ENCODE assay signal across 16 cellular contexts in genomic region chr1:192683081-192683480, GRCh38. TPM values are rescaled to one million over a fixed set of nuclear protein-coding genes. Genes with fewer than 3 reads are reported as not detected.
A peak's percentile ranks its signal among the peaks of the same experiment; 100 is the strongest.
DNase-seq lines count a peak whose midpoint lies in the region; ATAC-seq, FAIRE-seq and TF ChIP-seq lines count a peak whose summit lies in the region.
"Not testable (repeated sequence)": the region's sequence is repeated elsewhere in the genome, so short reads cannot be mapped to it uniquely, and the experiment has no call there.
"Had no signal": no experiment of that assay in that cellular context is flagged by ENCODE, and none has a peak within 500 bp of the region (broad histone marks: within the 10 kb centered on the region; RNA-seq: fewer than 3 reads in every experiment).

No MANE protein-coding gene starts in this region.

- H3K79me2 ChIP-seq in K562 (ENCODE audit: control insufficient read depth, insufficient read depth, low read length); HepG2 (ENCODE audit: insufficient read depth, low read length): not testable (repeated sequence)

- not testable (repeated sequence) for TF ChIP-seq RAD21 in K562 (CRISPR knock-in tag; conservative IDR thresholded peaks at IDR 0.05 in 1 of 2, IDR thresholded peaks at IDR 0.05 in 1 of 2); HepG2 (CRISPR knock-in tag; IDR thresholded peaks at IDR 0.05)

- not testable (repeated sequence) for H3K9me3 ChIP-seq in HEK293 (ENCODE audit: control insufficient read depth, insufficient read depth, low read depth, low read length); K562 (replicated peaks; ENCODE audit: control insufficient read depth, insufficient read depth, low read depth, low read length); HepG2 (ENCODE audit: low read length); uterus

- TF ChIP-seq CTCF in HEK293 (tag by site-specific recombination; IDR thresholded peaks at IDR 0.05); K562 (IDR thresholded peaks at IDR 0.05 in 2 of 3, conservative IDR thresholded peaks at IDR 0.05 in 1 of 3; ENCODE audit: insufficient read depth in 2 of 3, low read depth in 1 of 3, low read length in 3 of 3); HepG2 (CRISPR knock-in tag; IDR thresholded peaks at IDR 0.05); uterus (IDR thresholded peaks at IDR 0.05): not testable (repeated sequence)

- TF ChIP-seq POLR2A in K562 (conservative IDR thresholded peaks at IDR 0.05); HepG2 (IDR thresholded peaks at IDR 0.05; ENCODE audit: insufficient read depth in 1 of 2, low read depth in 2 of 2, low read length in 2 of 2); uterus (IDR thresholded peaks at IDR 0.05): not testable (repeated sequence)

- CTCF ChIA-PET in HEK293 (lab: Yijun Ruan, JAX); K562 (lab: Yijun Ruan, JAX; ENCODE audit: low intra/inter-chr PET ratio); HepG2 (lab: Yijun Ruan, JAX; ENCODE audit: low intra/inter-chr PET ratio, low total read pairs): not testable (repeated sequence)

- DNase-seq in K562 (ENCODE audit: extremely low read depth in 1 of 4, low spot score in 3 of 4); HepG2 (ENCODE audit: low spot score); uterus: not testable (repeated sequence)

- ATAC-seq in K562, HepG2: not testable (repeated sequence)

- H4K20me1 ChIP-seq in K562 (replicated peaks; ENCODE audit: control insufficient read depth, insufficient read depth, low read length); HepG2 (ENCODE audit: insufficient read depth, low read length): not testable (repeated sequence)

- H3K9ac ChIP-seq in K562 (ENCODE audit: insufficient read depth in 1 of 2, low read depth in 2 of 2, low read length in 2 of 2); HepG2 (ENCODE audit: insufficient read depth, low read depth, low read length): not testable (repeated sequence)

- H2AFZ ChIP-seq in K562 (ENCODE audit: low read depth, low read length); HepG2 (ENCODE audit: low read length): not testable (repeated sequence)

- not testable (repeated sequence) for TF ChIP-seq EP300 in K562 (IDR thresholded peaks at IDR 0.05; ENCODE audit: low read length); HepG2 (IDR thresholded peaks at IDR 0.05; ENCODE audit: low read depth in 2 of 2, low read length in 2 of 2); HepG2 (CRISPR knock-in tag; IDR thresholded peaks at IDR 0.05; ENCODE audit: borderline replicate concordance)

- H3K4me2 ChIP-seq in K562 (ENCODE audit: insufficient read depth, low read length); HepG2 (ENCODE audit: low read depth, low read length): not testable (repeated sequence)

- not testable (repeated sequence) for FAIRE-seq in K562 (lab: Jason Lieb, UNC); HepG2 (lab: Jason Lieb, UNC)

- in situ Hi-C loops in K562 (cut with MboI); HepG2 (cut with HindIII; ENCODE audit: extremely low pct_ligation_motif_present, low pct_unique_long_range_greater_than_20kb): not testable (repeated sequence)

- 0% methylated on average over 4 of the region's 4 CpGs for WGBS in K562 (ENCODE audit: insufficient coverage, low coverage, missing lambda C conversion rate)
- WGBS in HepG2 (ENCODE audit: low lambda C conversion rate): 98% methylated on average over 4 of the region's 4 CpGs

- intact Hi-C loops in K562 (cut with micrococcal nuclease); HepG2 (cut with micrococcal nuclease; ENCODE audit: unreplicated experiment); uterus (cut with DNase I; ENCODE audit: low total_unique reads): not testable (repeated sequence)

- not testable (repeated sequence) for H3K36me3 ChIP-seq in HEK293 (ENCODE audit: control insufficient read depth in 2 of 2, insufficient read depth in 1 of 2, low read length in 2 of 2); K562 (ENCODE audit: control insufficient read depth, insufficient read depth, low read length); HepG2 (replicated peaks in 1 of 2; ENCODE audit: control insufficient read depth in 1 of 2, insufficient read depth in 2 of 2, low read length in 2 of 2); uterus

- BruUV-seq in K562 (replicated peaks; lab: Mats Ljungman, UMichigan); HepG2 (replicated peaks; lab: Mats Ljungman, UMichigan): not testable (repeated sequence)

- H3K4me3 ChIP-seq in HEK293 (ENCODE audit: low read depth, low read length); K562; HepG2 (replicated peaks in 1 of 3; ENCODE audit: insufficient read depth in 1 of 3, low read depth in 2 of 3, low read length in 3 of 3); uterus: not testable (repeated sequence)

- H3K4me1 ChIP-seq in HEK293 (ENCODE audit: control insufficient read depth, insufficient read depth, low read length); K562 (replicated peaks in 1 of 2; ENCODE audit: control insufficient read depth in 2 of 2, insufficient read depth in 2 of 2, low read length in 2 of 2); uterus: not testable (repeated sequence)
- H3K4me1 ChIP-seq in HepG2 (ENCODE audit: insufficient read depth, low read length): peaks cover 16% of the 10 kb centered on the region

- H3K9me1 ChIP-seq in K562 (ENCODE audit: control insufficient read depth, insufficient read depth, low read length): not testable (repeated sequence)

- H3K27ac ChIP-seq in HEK293 (ENCODE audit: extremely low read depth, low read depth, low read length); K562 (ENCODE audit: extremely low read depth, low read depth, low read length); HepG2 (ENCODE audit: extremely low read length, insufficient read depth, low read length): not testable (repeated sequence)
- H3K27ac ChIP-seq in uterus: peak overlapping the region; percentile 31 to 65

- POLR2A ChIA-PET in HEK293 (lab: Yijun Ruan, JAX); K562 (lab: Yijun Ruan, JAX); HepG2 (lab: Yijun Ruan, JAX): not testable (repeated sequence)

- H3K27me3 ChIP-seq in K562 (ENCODE audit: control insufficient read depth in 2 of 2, insufficient read depth in 2 of 2, low read length in 2 of 2); HepG2 (ENCODE audit: control insufficient read depth in 1 of 2, insufficient read depth in 2 of 2, low read length in 2 of 2); uterus: not testable (repeated sequence)

TF ChIP-seq in HepG2, 621 proteins besides CTCF, POLR2A, EP300 and RAD21 (continues in another document):
- 0 out of 2 replicates have a peak, but pooled peaks have one; percentile 22 for TF ChIP-seq ZMYM3 (CRISPR knock-in tag; IDR thresholded peaks at IDR 0.05)

RNA-seq across cellular contexts. Expression of gene RGS13, which starts 47.1 kb away (rescaled TPM):
- total RNA-seq in K562 (2011; cell fraction: chromatin; rRNA removed; ENCODE audit: low replicate concordance): not detected in 2 replicates
- not detected in 2 replicates for total RNA-seq in K562 (2011; cell fraction: nucleolus; rRNA removed)
- total RNA-seq in K562 (2011; cell fraction: nucleoplasm; rRNA removed): not detected in 2 replicates
- total RNA-seq in K562 (2014; rRNA removed) (not detected in 2 replicates), K562 (2014; rRNA removed; fragmentation: Illumina TruSeq; extraction: Trizol) (not detected in 2 replicates), K562 (2015; rRNA removed; fragmentation: Illumina TruSeq; extraction: Trizol) (not detected in 2 replicates), K562 (2021) (not detected in 2 replicates), HepG2 (2016; rRNA removed; fragmentation: Illumina TruSeq; extraction: Trizol) (not detected in 2 replicates), uterus (under 1 TPM in 2 of 4 donors, not detected in 2; 0.37 to 0.51 TPM)
- polyA plus RNA-seq in K562 (2011; rRNA removed) (not detected in 2 replicates), K562 (2014; fragmentation: Illumina TruSeq; extraction: Trizol) (not detected in 2 replicates), K562 (2014; fragmentation: Nextera tagmentation; extraction: Ambion mirVana) (not detected), K562 (2014; rRNA removed) (not detected in 2 replicates), HepG2 (2011; rRNA removed) (not detected in 2 replicates)
- not detected in 2 replicates for polyA plus RNA-seq in K562 (2011; cell fraction: cytosol; rRNA removed)
- polyA plus RNA-seq in K562 (2011; cell fraction: nucleus; rRNA removed): not detected in 2 replicates
- polyA plus RNA-seq in K562 (2012): not detected in 2 replicates
- not detected in 2 replicates for polyA minus RNA-seq in K562 (2011; rRNA and poly(A)+ RNA removed)
- polyA minus RNA-seq in K562 (2011; cell fraction: cytosol; rRNA and poly(A)+ RNA removed): not detected in 2 replicates
- not detected in 2 replicates for polyA minus RNA-seq in K562 (2011; cell fraction: nucleus; rRNA and poly(A)+ RNA removed)
- total RNA-seq in HepG2 (2016; cell fraction: cytosol; rRNA removed; fragmentation: Illumina TruSeq; extraction: Trizol; ENCODE audit: low read depth): not detected in 2 replicates
- total RNA-seq in HepG2 (2016; cell fraction: insoluble cytoplasmic fraction; rRNA removed; fragmentation: Illumina TruSeq; extraction: Trizol): not detected in 2 replicates
- total RNA-seq in HepG2 (2016; cell fraction: membrane; rRNA removed; fragmentation: Illumina TruSeq; extraction: Trizol): not detected in 2 replicates
- total RNA-seq in HepG2 (2016; cell fraction: nucleus; rRNA removed; fragmentation: Illumina TruSeq; extraction: Trizol): not detected in 2 replicates
- not detected in 2 replicates for polyA plus RNA-seq in HepG2 (2011; cell fraction: cytosol; rRNA removed)
- not detected in 2 replicates for polyA plus RNA-seq in HepG2 (2011; cell fraction: nucleus; rRNA removed)
- not detected in 2 replicates for polyA plus RNA-seq in HepG2 (2012)
- not detected in 2 replicates for polyA plus RNA-seq in HepG2 (2016; cell fraction: cytosol; fragmentation: Illumina TruSeq; extraction: Trizol; ENCODE audit: low read depth)
- not detected in 2 replicates for polyA plus RNA-seq in HepG2 (2016; cell fraction: insoluble cytoplasmic fraction; fragmentation: Illumina TruSeq; extraction: Trizol; ENCODE audit: low read depth)
- polyA plus RNA-seq in HepG2 (2016; cell fraction: membrane; fragmentation: Illumina TruSeq; extraction: Trizol; ENCODE audit: low read depth): not detected in 2 replicates
- polyA plus RNA-seq in HepG2 (2016; cell fraction: nucleus; fragmentation: Illumina TruSeq; extraction: Trizol; ENCODE audit: insufficient read depth, low read depth): not detected in 2 replicates
- not detected in 2 replicates for polyA minus RNA-seq in HepG2 (2011; rRNA and poly(A)+ RNA removed; ENCODE audit: low replicate concordance)
- not detected in 2 replicates for polyA minus RNA-seq in HepG2 (2011; cell fraction: cytosol; rRNA and poly(A)+ RNA removed)
- polyA minus RNA-seq in HepG2 (2011; cell fraction: nucleus; rRNA and poly(A)+ RNA removed): not detected in 2 replicates
- total RNA-seq: A172; A673; Caco-2; Calu3; CD4-positive, alpha-beta memory T cell; Daoy had no signal
- polyA plus RNA-seq: A549; AG04450; BJ; CD14-positive monocyte; CD4-positive, alpha-beta memory T cell; CD4-positive, CD25-positive, alpha-beta regulatory T cell; CD8-positive, alpha-beta memory T cell had no signal
